Comparison of ENCODE assay signal across 24 cellular contexts in genomic region chr5:174572591-174572990, GRCh38.
DNase-seq lines count a peak whose midpoint lies in the region; ATAC-seq, FAIRE-seq and TF ChIP-seq lines count a peak whose summit lies in the region.
"Had no signal": no experiment of that assay in that cellular context is flagged by ENCODE, and none has a peak within 500 bp of the region (broad histone marks: within the 10 kb centered on the region; RNA-seq: fewer than 3 reads in every experiment).

No MANE protein-coding gene starts in this region.

- no peak for TF ChIP-seq CTCF in HepG2 (CRISPR knock-in tag; IDR thresholded peaks at IDR 0.05)
- no peak for TF ChIP-seq CTCF in right lobe of liver (IDR thresholded peaks at IDR 0.05)
- no peak for TF ChIP-seq CTCF in fibroblast of lung (conservative IDR thresholded peaks at IDR 0.05 in 1 of 2, IDR thresholded peaks at IDR 0.05 in 1 of 2; ENCODE audit: low read depth in 1 of 2, low read length in 2 of 2)
- TF ChIP-seq CTCF in nephron (IDR thresholded peaks at IDR 0.05; ENCODE audit: unreplicated experiment in 3 of 3) = no peak
- TF ChIP-seq CTCF in prostate gland (IDR thresholded peaks at IDR 0.05) = no peak

- H3K27ac ChIP-seq in HepG2 (ENCODE audit: extremely low read length, insufficient read depth, low read length) (no peak overlapping the region), right lobe of liver (no peak overlapping the region), fibroblast of lung (ENCODE audit: insufficient read depth, low read length) (no peak overlapping the region), prostate gland (no peak overlapping the region)
- H3K27ac ChIP-seq: BLaER1, SJSA1 had no signal

- no TSS peak for BruUV-seq in HepG2 (replicated peaks; lab: Mats Ljungman, UMichigan)

- H3K4me1 Mint-ChIP-seq in nephron = peaks cover 52% of the 10 kb centered on the region
- H3K4me1 Mint-ChIP-seq: CD8-positive, alpha-beta memory T cell had no signal

- H3K36me3 ChIP-seq in HepG2 (replicated peaks in 1 of 2; ENCODE audit: control insufficient read depth in 1 of 2, insufficient read depth in 2 of 2, low read length in 2 of 2) = no peaks in the 10 kb centered on the region
- no peaks in the 10 kb centered on the region for H3K36me3 ChIP-seq in right lobe of liver
- H3K36me3 ChIP-seq in fibroblast of lung (ENCODE audit: control insufficient read depth, insufficient read depth, low read length) = no peaks in the 10 kb centered on the region
- H3K36me3 ChIP-seq in prostate gland = no peaks in the 10 kb centered on the region
- H3K36me3 ChIP-seq: BLaER1, SJSA1 had no signal

- no peaks in the 10 kb centered on the region for H3K36me3 Mint-ChIP-seq in nephron (ENCODE audit: low read depth)
- H3K36me3 Mint-ChIP-seq: CD8-positive, alpha-beta memory T cell had no signal

- H3K9ac ChIP-seq in HepG2 (ENCODE audit: insufficient read depth, low read depth, low read length) (no peak overlapping the region), fibroblast of lung (ENCODE audit: insufficient read depth, low read length) (no peak overlapping the region)
- H3K9ac ChIP-seq: BLaER1 had no signal

- peak overlapping the region in 2 of 3 experiments; percentile 44 to 88 for H3K27ac Mint-ChIP-seq in nephron
- H3K27ac Mint-ChIP-seq: CD8-positive, alpha-beta memory T cell had no signal

- TF ChIP-seq POLR2A in HepG2 (IDR thresholded peaks at IDR 0.05; ENCODE audit: insufficient read depth in 1 of 2, low read depth in 2 of 2, low read length in 2 of 2) = no peak
- no peak for TF ChIP-seq POLR2A in right lobe of liver (IDR thresholded peaks at IDR 0.05)
- no peak for TF ChIP-seq POLR2A in prostate gland (IDR thresholded peaks at IDR 0.05)

- H4K20me1 ChIP-seq in HepG2 (ENCODE audit: insufficient read depth, low read length) (no peaks in the 10 kb centered on the region), fibroblast of lung (ENCODE audit: control insufficient read depth, extremely low read depth, insufficient read depth, low read length) (no peaks in the 10 kb centered on the region)
- H4K20me1 ChIP-seq: BLaER1 had no signal

- H3K4me1 ChIP-seq in HepG2 (ENCODE audit: insufficient read depth, low read length) (no peaks in the 10 kb centered on the region), right lobe of liver (no peaks in the 10 kb centered on the region), fibroblast of lung (ENCODE audit: control insufficient read depth, extremely low read depth, insufficient read depth, low read length) (no peaks in the 10 kb centered on the region), prostate gland (replicated peaks) (no peaks in the 10 kb centered on the region)
- H3K4me1 ChIP-seq: BLaER1 had no signal

- intact Hi-C loops in HepG2 (cut with micrococcal nuclease; ENCODE audit: unreplicated experiment) = no loop called here
- intact Hi-C loops in right lobe of liver (cut with DNase I) = no loop called here
- intact Hi-C loops in prostate gland (cut with DNase I) = loop anchor here (5.0 kb wide), 2 partner anchors 150 to 220 kb away; partner anchors contain the start of gene MSX2

- TF ChIP-seq RAD21 in HepG2 (CRISPR knock-in tag; IDR thresholded peaks at IDR 0.05) = no peak

- no peak overlapping the region for H3K4me3 Mint-ChIP-seq in nephron
- H3K4me3 Mint-ChIP-seq: CD8-positive, alpha-beta memory T cell had no signal

- ATAC-seq in HepG2 (no peak), right lobe of liver (no peak), GM19023 (IDR thresholded peaks at IDR 0.05; ENCODE audit: unreplicated experiment) (no peak)
- ATAC-seq: GM12878 had no signal

- TF ChIP-seq EP300 in HepG2 (IDR thresholded peaks at IDR 0.05; ENCODE audit: low read depth in 2 of 2, low read length in 2 of 2) (no peak), HepG2 (CRISPR knock-in tag; IDR thresholded peaks at IDR 0.05; ENCODE audit: borderline replicate concordance) (no peak)

- in situ Hi-C loops in HepG2 (cut with HindIII; ENCODE audit: extremely low pct_ligation_motif_present, low pct_unique_long_range_greater_than_20kb) = loop anchor here (10.0 kb wide), 1 partner anchor 162 kb away; no protein-coding TSS in a partner anchor

- peaks cover 20% of the 10 kb centered on the region for H3K27me3 Mint-ChIP-seq in nephron (ENCODE audit: low read depth)

- H3K27me3 ChIP-seq in HepG2 (ENCODE audit: control insufficient read depth in 1 of 2, insufficient read depth in 2 of 2, low read length in 2 of 2) (no peaks in the 10 kb centered on the region; a peak in 1 of 5 replicates), right lobe of liver (no peaks in the 10 kb centered on the region), fibroblast of lung (ENCODE audit: control insufficient read depth, insufficient read depth, low read length) (no peaks in the 10 kb centered on the region), prostate gland (replicated peaks; ENCODE audit: insufficient read depth) (no peaks in the 10 kb centered on the region)
- H3K27me3 ChIP-seq: BLaER1, SJSA1 had no signal

- CTCF ChIA-PET in HepG2 (lab: Yijun Ruan, JAX; ENCODE audit: low intra/inter-chr PET ratio, low total read pairs) = no interaction called here

- no peaks in the 10 kb centered on the region for H3K9me3 ChIP-seq in HepG2 (ENCODE audit: low read length)
- H3K9me3 ChIP-seq in right lobe of liver = no peaks in the 10 kb centered on the region
- no peaks in the 10 kb centered on the region for H3K9me3 ChIP-seq in fibroblast of lung (ENCODE audit: control insufficient read depth, insufficient read depth, low read depth, low read length)
- no peaks in the 10 kb centered on the region for H3K9me3 ChIP-seq in prostate gland
- H3K9me3 ChIP-seq: BLaER1, SJSA1 had no signal

- DNase-seq in HepG2 (ENCODE audit: low spot score) (no peak), right lobe of liver (no peak), fibroblast of lung (ENCODE audit: low read depth in 2 of 2) (peak; percentile 47 to 55), NCI-H2171 treated with DMSO at 0.1 percent for 48 hours (lab: John Stamatoyannopoulos, UW) (no peak), prostate gland (ENCODE audit: low spot score) (no peak), NCI-H82 treated with DMSO at 0.1 percent for 48 hours (lab: John Stamatoyannopoulos, UW; ENCODE audit: unreplicated experiment) (no peak)
- DNase-seq: 8988T; CD8-positive, alpha-beta memory T cell; DMS79 treated with DMSO at 0.1 percent for 48 hours; GDM1; GOT3; MM.1S; NCI-H1092 treated with DMSO at 0.1 percent for 48 hours; NCI-H1694; NCI-H2107; NCI-H69; OCI-M1; SW 1271 had no signal

- H3K4me3 ChIP-seq in HepG2 (replicated peaks in 1 of 3; ENCODE audit: insufficient read depth in 1 of 3, low read depth in 2 of 3, low read length in 3 of 3) (no peak overlapping the region), right lobe of liver (no peak overlapping the region), fibroblast of lung (replicated peaks in 1 of 4; ENCODE audit: control extremely low read depth in 1 of 4, insufficient read depth in 1 of 4, low read depth in 3 of 4, low read length in 4 of 4) (no peak overlapping the region), prostate gland (no peak overlapping the region)
- H3K4me3 ChIP-seq: BLaER1, GM12878, SJSA1 had no signal

- no peaks in the 10 kb centered on the region for H3K9me3 Mint-ChIP-seq in nephron

- H3K4me2 ChIP-seq in HepG2 (ENCODE audit: low read depth, low read length) (no peak overlapping the region), fibroblast of lung (ENCODE audit: extremely low read depth, insufficient read depth, low read length) (peak overlapping the region; percentile 60)
- H3K4me2 ChIP-seq: BLaER1 had no signal

- WGBS in HepG2 (ENCODE audit: low lambda C conversion rate) = 41% methylated on average over 9 of the region's 9 CpGs
- 46% methylated on average over 6 of the region's 9 CpGs for WGBS in right lobe of liver (ENCODE audit: insufficient coverage, low coverage, low lambda C conversion rate, missing lambda C conversion rate)
- WGBS in prostate gland = 93% methylated on average over 9 of the region's 9 CpGs

- FAIRE-seq in HepG2 (lab: Jason Lieb, UNC) = no peak
- FAIRE-seq: GM12878, GM18507 had no signal

- no peaks in the 10 kb centered on the region for H3K79me2 ChIP-seq in HepG2 (ENCODE audit: insufficient read depth, low read length)
- H3K79me2 ChIP-seq in fibroblast of lung (ENCODE audit: control insufficient read depth, insufficient read depth, low read length) = no peaks in the 10 kb centered on the region

- POLR2A ChIA-PET in HepG2 (lab: Yijun Ruan, JAX) = no interaction called here

- H2AFZ ChIP-seq in HepG2 (ENCODE audit: low read length) (no peak overlapping the region), fibroblast of lung (ENCODE audit: low read length) (no peak overlapping the region)

TF ChIP-seq in HepG2, 621 proteins besides CTCF, POLR2A, EP300 and RAD21:
- TF ChIP-seq ZNF747 (CRISPR knock-in tag; IDR thresholded peaks at IDR 0.05; ENCODE audit: borderline replicate concordance) = no peak
- 0 out of 2 replicates have a peak, but pooled peaks have one; percentile 34 for TF ChIP-seq CREB1 (IDR thresholded peaks at IDR 0.05)
- TF ChIP-seq CREB1 (CRISPR knock-in tag; IDR thresholded peaks at IDR 0.05) = no peak
TF ChIP-seq in HepG2: peak in this region for 1.

Comparison
In these comparisons a context has a peak if more than half of its experiments do, and no peak if none do; other contexts are left out.
1. DNase-seq: peak in fibroblast of lung (2 of 2); none in HepG2 (single experiment), right lobe of liver (0 of 3), NCI-H2171 treated with DMSO at 0.1 percent for 48 hours (single experiment), prostate gland (single experiment) and NCI-H82 treated with DMSO at 0.1 percent for 48 hours (single experiment).